20 cellular contexts compared by ENCODE assay signal in the genomic region with DNA sequence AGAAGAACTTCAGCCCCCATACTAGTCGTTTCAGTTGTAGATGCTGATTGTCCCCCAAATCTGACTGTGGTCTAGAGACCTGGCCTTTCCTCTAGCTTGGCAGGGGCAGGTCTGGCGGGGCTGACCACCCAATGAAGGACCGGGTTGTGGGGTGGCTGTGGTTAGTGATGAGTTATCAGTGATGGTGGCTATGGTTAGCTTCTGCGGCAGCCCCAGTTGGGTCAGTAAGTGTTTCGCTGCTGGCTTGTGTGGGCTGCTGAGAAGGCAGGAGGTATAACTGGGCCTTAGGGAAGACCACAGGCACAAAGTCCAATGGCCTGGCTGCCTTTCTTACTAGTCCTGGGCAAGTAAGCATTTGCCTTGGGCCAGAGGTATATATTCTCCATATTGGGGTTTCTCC. TPM values are rescaled to one million over a fixed set of nuclear protein-coding genes. Genes with fewer than 3 reads are reported as not detected.
"Had no signal": no experiment of that assay in that cellular context is flagged by ENCODE, and none has a peak within 500 bp of the region (broad histone marks: within the 10 kb centered on the region; RNA-seq: fewer than 3 reads in every experiment).

No MANE protein-coding gene starts in this region.

- ATAC-seq: activated CD4-positive, CD25-positive, alpha-beta regulatory T cell treated with anti-CD3 and anti-CD28 coated beads, Interleukin-2, amount 50 U/mL, for 24 hours; natural killer cell; stimulated activated naive CD8-positive, alpha-beta T cell treated with anti-CD3 and anti-CD28 coated beads, Interleukin-15, amount 100 ng/mL, for 72 hours; T-cell had no signal

- FAIRE-seq: endothelial cell of umbilical vein, frontal cortex had no signal

- H3K4me3 Mint-ChIP-seq: natural killer cell; stimulated activated naive CD8-positive, alpha-beta T cell treated with anti-CD3 and anti-CD28 coated beads, Interleukin-15, amount 100 ng/mL, for 72 hours; T-cell had no signal

- DNase-seq: activated naive CD4-positive, alpha-beta T cell; activated T-cell treated with anti-CD3 and anti-CD28 coated beads for 4 hours; natural killer cell; stimulated activated CD4-positive, alpha-beta T cell treated with anti-CD3 and anti-CD28 coated beads, Interleukin-4, amount 100 ng/mL, for 4 hours; stimulated activated CD8-positive, alpha-beta memory T cell treated with anti-CD3 and anti-CD28 coated beads, Interleukin-4, amount 100 ng/mL, for 48 hours; stimulated activated naive CD8-positive, alpha-beta T cell treated with anti-CD3 and anti-CD28 coated beads, Interleukin-15, amount 100 ng/mL, for 72 hours; T-cell; T-helper 9 cell had no signal

- H3K27me3 Mint-ChIP-seq: stimulated activated naive CD8-positive, alpha-beta T cell treated with anti-CD3 and anti-CD28 coated beads, Interleukin-15, amount 100 ng/mL, for 72 hours; T-cell had no signal

- H3K4me3 ChIP-seq: heart left ventricle, mucosa of descending colon, SK-N-MC, thoracic aorta had no signal

- H3K36me3 ChIP-seq: heart left ventricle, neutrophil, thoracic aorta had no signal

- H3K9ac ChIP-seq: parathyroid adenoma had no signal

- H3K27me3 ChIP-seq: heart left ventricle, neutrophil had no signal

- H3K9me3 ChIP-seq: heart left ventricle, mucosa of descending colon, neutrophil, thoracic aorta had no signal

- H3K27ac ChIP-seq: neutrophil, parathyroid adenoma, SK-N-MC, thoracic aorta had no signal

- H3K27ac Mint-ChIP-seq: natural killer cell, T-cell had no signal

- H3K9me3 Mint-ChIP-seq: natural killer cell; stimulated activated naive CD8-positive, alpha-beta T cell treated with anti-CD3 and anti-CD28 coated beads, Interleukin-15, amount 100 ng/mL, for 72 hours; T-cell had no signal

- H3K36me3 Mint-ChIP-seq: natural killer cell, T-cell had no signal

- H3K4me1 Mint-ChIP-seq: natural killer cell had no signal

RNA-seq across cellular contexts. Expression of gene VWA2, which starts 21.3 kb away (rescaled TPM):
- total RNA-seq: activated CD8-positive, alpha-beta memory T cell treated with anti-CD3 and anti-CD28 coated beads for 36 hours; cardiac septum; endothelial cell of umbilical vein; natural killer cell; skeletal muscle tissue; T-cell had no signal
